12 cellular contexts compared by ENCODE assay signal in genomic region chr6:117399924-117400323, GRCh38. TPM values are rescaled to one million over a fixed set of nuclear protein-coding genes. Genes with fewer than 3 reads are reported as not detected.
A peak's percentile ranks its signal among the peaks of the same experiment; 100 is the strongest.
DNase-seq lines count a peak whose midpoint lies in the region; ATAC-seq and TF ChIP-seq lines count a peak whose summit lies in the region.
"Had no signal": no experiment of that assay in that cellular context is flagged by ENCODE, and none has a peak within 500 bp of the region (broad histone marks: within the 10 kb centered on the region; RNA-seq: fewer than 3 reads in every experiment).

No MANE protein-coding gene starts in this region.

- H3K36me3 Mint-ChIP-seq in HFFc6 (ENCODE audit: low read depth) = no peaks in the 10 kb centered on the region
- H3K36me3 Mint-ChIP-seq: naive thymus-derived CD4-positive, alpha-beta T cell had no signal

- peak; percentile 69 for ATAC-seq in left lobe of liver
- no peak for ATAC-seq in HG03442 (IDR thresholded peaks at IDR 0.05; ENCODE audit: unreplicated experiment)
- ATAC-seq in GM18867 (IDR thresholded peaks at IDR 0.05; ENCODE audit: unreplicated experiment) = no peak
- ATAC-seq: naive thymus-derived CD4-positive, alpha-beta T cell had no signal

- in situ Hi-C loops in astrocyte of the spinal cord (cut with HindIII; ENCODE audit: low sequenced_read_pairs) = no loop called here

- no peak overlapping the region for H3K4me3 ChIP-seq in astrocyte of the spinal cord (ENCODE audit: low read depth, low read length)
- H3K4me3 ChIP-seq: Peyer's patch had no signal

- H3K9me3 Mint-ChIP-seq in HFFc6 = no peaks in the 10 kb centered on the region
- H3K9me3 Mint-ChIP-seq: activated CD4-positive, alpha-beta T cell treated with anti-CD3 and anti-CD28 coated beads, Interleukin-2, amount 10 ng/mL, durations not matched to agents 7 days and 5 days; naive thymus-derived CD4-positive, alpha-beta T cell had no signal

- H3K27me3 Mint-ChIP-seq in HFFc6 (ENCODE audit: insufficient read depth) = peaks cover 3% of the 10 kb centered on the region; the same call in 1 of the 2 replicates

- H3K4me1 Mint-ChIP-seq in HFFc6 (ENCODE audit: low read depth) = peaks cover 5% of the 10 kb centered on the region; the same call in 1 of the 2 replicates
- H3K4me1 Mint-ChIP-seq: activated CD4-positive, alpha-beta T cell treated with anti-CD3 and anti-CD28 coated beads, Interleukin-2, amount 10 ng/mL, durations not matched to agents 7 days and 5 days; naive thymus-derived CD4-positive, alpha-beta T cell had no signal

- no peak for DNase-seq in AG09319 (ENCODE audit: extremely low read depth, low read depth)
- no peak for DNase-seq in HFFc6
- peak; percentile 18 for DNase-seq in astrocyte of the spinal cord (ENCODE audit: low read depth, low spot score)
- no peak for DNase-seq in left lobe of liver (ENCODE audit: low spot score)
- DNase-seq in SK-N-DZ (ENCODE audit: low spot score) = no peak
- no peak for DNase-seq in central memory CD4-positive, alpha-beta T cell
- DNase-seq: activated CD4-positive, alpha-beta T cell treated with anti-CD3 and anti-CD28 coated beads, Interleukin-2, amount 10 ng/mL, durations not matched to agents 7 days and 5 days; naive thymus-derived CD4-positive, alpha-beta T cell; Peyer's patch; stimulated activated CD4-positive, alpha-beta T cell treated with anti-CD3 and anti-CD28 coated beads, Interleukin-4, amount 100 ng/mL, for 4 hours had no signal

- TF ChIP-seq CTCF in AG09319 (IDR thresholded peaks at IDR 0.05; ENCODE audit: low read depth, low read length) (peak; percentile 40), HFFc6 (IDR thresholded peaks at IDR 0.05) (peak; percentile 72), astrocyte of the spinal cord (IDR thresholded peaks at IDR 0.05; ENCODE audit: low read depth, low read length) (peak; percentile 48)

- H3K4me3 Mint-ChIP-seq in HFFc6 = no peak overlapping the region
- H3K4me3 Mint-ChIP-seq: activated CD4-positive, alpha-beta T cell treated with anti-CD3 and anti-CD28 coated beads, Interleukin-2, amount 10 ng/mL, durations not matched to agents 7 days and 5 days; naive thymus-derived CD4-positive, alpha-beta T cell had no signal

- no peak overlapping the region for H3K27ac Mint-ChIP-seq in HFFc6
- H3K27ac Mint-ChIP-seq: activated CD4-positive, alpha-beta T cell treated with anti-CD3 and anti-CD28 coated beads, Interleukin-2, amount 10 ng/mL, durations not matched to agents 7 days and 5 days; naive thymus-derived CD4-positive, alpha-beta T cell had no signal

RNA-seq across cellular contexts. Expression of gene ROS1, which starts 25.8 kb away (rescaled TPM):
- total RNA-seq in HFFc6 (2021; fragmentation: NEBNext Ultra II Directional; extraction: Animal tissue kit (Norgen Biotek cat#: 25700)) = under 1 TPM; 0.05 to 0.14 (median 0.07) TPM
- 0.15 TPM for total RNA-seq in left lobe of liver
- polyA plus RNA-seq in SK-N-DZ (2014; cell fraction: cytosol; rRNA removed) = not detected in 2 replicates
- polyA plus RNA-seq in SK-N-DZ (2014; cell fraction: nucleus; rRNA removed) = 0.02 TPM in 2 replicates
- total RNA-seq: activated CD4-positive, alpha-beta T cell treated with anti-CD3 and anti-CD28 coated beads, Interleukin-2, amount 10 ng/mL, durations not matched to agents 7 days and 5 days; naive thymus-derived CD4-positive, alpha-beta T cell had no signal
- polyA plus RNA-seq: naive thymus-derived CD4-positive, alpha-beta T cell had no signal
